8 cellular contexts compared by ENCODE assay signal in genomic region chr12:56688846-56689113, GRCh38. TPM values are rescaled to one million over a fixed set of nuclear protein-coding genes. Genes with fewer than 3 reads are reported as not detected.
DNase-seq lines count a peak whose midpoint lies in the region; ATAC-seq and TF ChIP-seq lines count a peak whose summit lies in the region.

No MANE protein-coding gene starts in this region.

- H3K27me3 ChIP-seq in gastroesophageal sphincter (no peaks in the 10 kb centered on the region), skeletal muscle tissue (ENCODE audit: control insufficient read depth in 3 of 3, insufficient read depth in 3 of 3, low read length in 3 of 3) (no peaks in the 10 kb centered on the region)

- H3K9ac ChIP-seq in skeletal muscle tissue (ENCODE audit: low read depth in 1 of 3, low read length in 3 of 3), result peak overlapping the region; percentile 93 to 95 (median 94)

- TF ChIP-seq POLR2A in gastroesophageal sphincter (IDR thresholded peaks at IDR 0.05), result no peak

- peak overlapping the region; percentile 99 for H3K4me3 Mint-ChIP-seq in T-cell

- peak overlapping the region; percentile 39 to 95 for H3K4me3 ChIP-seq in gastroesophageal sphincter
- H3K4me3 ChIP-seq in skeletal muscle tissue (ENCODE audit: low read length in 3 of 3), result peak overlapping the region; percentile 76 to 90 (median 81)

- no peak for TF ChIP-seq CTCF in gastroesophageal sphincter (IDR thresholded peaks at IDR 0.05)

- TF ChIP-seq EP300 in gastroesophageal sphincter (IDR thresholded peaks at IDR 0.05), result no peak

- H3K9me3 ChIP-seq in gastroesophageal sphincter (no peaks in the 10 kb centered on the region), skeletal muscle tissue (ENCODE audit: control insufficient read depth in 3 of 3, low read length in 3 of 3) (no peaks in the 10 kb centered on the region)

- H3K27me3 Mint-ChIP-seq in T-cell, result no peaks in the 10 kb centered on the region

- H3K36me3 ChIP-seq in gastroesophageal sphincter (no peaks in the 10 kb centered on the region), skeletal muscle tissue (ENCODE audit: control insufficient read depth in 3 of 3, insufficient read depth in 3 of 3, low read length in 3 of 3) (peaks cover 0 to 4% (median 0%) of the 10 kb centered on the region in 3 donors)

- DNase-seq in GM19240 (ENCODE audit: insufficient read length, low spot score), result peak; percentile 3
- peak in 6 of 34 experiments; percentile 4 to 33 (median 20) for DNase-seq in T-cell
- no peak for DNase-seq in NCI-H2107 treated with DMSO at 0.1 percent for 48 hours (lab: John Stamatoyannopoulos, UW; ENCODE audit: unreplicated experiment)
- no peak for DNase-seq in H4 (ENCODE audit: low spot score)
- no peak for DNase-seq in medulla oblongata (ENCODE audit: extremely low spot score)

- H3K36me3 Mint-ChIP-seq in T-cell, result peaks cover 9% of the 10 kb centered on the region

- peak overlapping the region; percentile 98 to 100 for H3K27ac Mint-ChIP-seq in T-cell

- H3K9me3 Mint-ChIP-seq in T-cell, result no peaks in the 10 kb centered on the region

- 0 to 3% methylated on average over 6 to 7 of the region's 7 CpGs for WGBS in gastroesophageal sphincter (ENCODE audit: low coverage in 1 of 2), 2 donors

- ATAC-seq in T-cell (replicated peaks in 1 of 4) (peak in 2 of 4 experiments; percentile 1 to 21), gastroesophageal sphincter (no peak), HG02798 (IDR thresholded peaks at IDR 0.05; ENCODE audit: poor library complexity, unreplicated experiment) (no peak)

- H3K27ac ChIP-seq in gastroesophageal sphincter (peak overlapping the region; percentile 88 to 100 (median 98)), skeletal muscle tissue (ENCODE audit: low read depth, low read length) (peak overlapping the region; percentile 99)

- H3K4me1 Mint-ChIP-seq in T-cell, result peaks cover 23 to 46% (median 36%) of the 10 kb centered on the region in 3 donors

- CTCF ChIA-PET in T-cell (lab: Charles Lee), result interaction anchor here (0.6 to 3.0 kb wide), 7 partner anchors 37 to 570 kb away, joined by 3 to 20 read pairs (median 3); partner anchors contain the start of genes NACA (in 1 of the 2) and RBMS2 (in 1 of the 2)

- H3K4me1 ChIP-seq in gastroesophageal sphincter, result peaks cover 0 to 42% (median 13%) of the 10 kb centered on the region in 3 donors
- peaks cover 9 to 26% (median 25%) of the 10 kb centered on the region in 3 donors for H3K4me1 ChIP-seq in skeletal muscle tissue (ENCODE audit: control insufficient read depth in 3 of 3, insufficient read depth in 3 of 3, low read length in 3 of 3)

- POLR2A ChIA-PET in T-cell (lab: Charles Lee), result interaction anchor here (0.5 to 1.2 kb wide), 5 partner anchors 9 to 167 kb away, joined by 3 to 9 read pairs (median 6); partner anchors contain the start of genes NACA (in 1 of the 2) and RBMS2 (in 1 of the 2)

RNA-seq across cellular contexts. Expression of gene PTGES3, which starts 0.7 kb away (rescaled TPM):
- total RNA-seq in T-cell (100 to 1,000 TPM; 121 to 155 (median 145) TPM), gastroesophageal sphincter (100 to 1,000 TPM in 2 of 4 donors, 10 to 100 TPM in 2; 73.5 to 115 (median 104) TPM), skeletal muscle tissue (85.1 TPM)
- total RNA-seq in H4 (2014; rRNA removed; shearing (Covaris generic)), result 139 and 202 TPM in 2 replicates

RNA-seq across cellular contexts. Expression of gene NACA, which starts 36.3 kb away (rescaled TPM):
- 1,000 to 10,000 TPM; 1,098 to 1,258 (median 1,167) TPM for total RNA-seq in T-cell
- total RNA-seq in gastroesophageal sphincter, result 1,000 to 10,000 TPM; 1,080 to 1,809 (median 1,519) TPM
- total RNA-seq in skeletal muscle tissue, result 910 TPM
- 1,775 and 1,870 TPM in 2 replicates for total RNA-seq in H4 (2014; rRNA removed; shearing (Covaris generic))

RNA-seq across cellular contexts. Expression of gene ATP5F1B, which starts 43.0 kb away (rescaled TPM):
- 100 to 1,000 TPM; 252 to 290 (median 283) TPM for total RNA-seq in T-cell
- total RNA-seq in gastroesophageal sphincter, result 100 to 1,000 TPM; 315 to 472 (median 432) TPM
- 580 TPM for total RNA-seq in skeletal muscle tissue
- 765 and 888 TPM in 2 replicates for total RNA-seq in H4 (2014; rRNA removed; shearing (Covaris generic))

RNA-seq across cellular contexts. Expression of gene BAZ2A, which starts 58.7 kb away (rescaled TPM):
- total RNA-seq in T-cell (100 to 1,000 TPM; 149 to 257 (median 172) TPM), gastroesophageal sphincter (10 to 100 TPM; 32.1 to 73.2 (median 54.6) TPM), skeletal muscle tissue (18.8 TPM)
- 22.2 and 28.4 TPM in 2 replicates for total RNA-seq in H4 (2014; rRNA removed; shearing (Covaris generic))
